15 cellular contexts compared by ENCODE assay signal in the genomic region with DNA sequence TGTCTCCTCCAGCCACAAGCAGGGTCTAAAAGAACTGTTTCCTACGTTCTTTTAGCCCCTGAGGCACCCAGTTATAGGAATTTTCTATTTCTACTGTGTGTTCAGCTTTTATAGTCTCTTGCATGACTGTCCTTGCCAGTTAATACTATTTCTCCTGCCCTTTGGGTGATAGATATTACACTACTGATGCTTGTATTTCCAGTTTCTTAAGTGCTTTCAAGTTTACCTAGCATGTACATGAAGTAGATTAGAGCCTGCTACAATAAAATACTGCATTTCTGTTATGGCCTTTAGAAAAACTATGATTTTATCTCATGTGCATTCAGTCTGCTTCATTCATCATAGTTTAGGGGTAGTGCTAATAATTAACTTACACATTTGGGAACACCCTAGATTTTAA.
A peak's percentile ranks its signal among the peaks of the same experiment; 100 is the strongest.
DNase-seq lines count a peak whose midpoint lies in the region; ATAC-seq and TF ChIP-seq lines count a peak whose summit lies in the region.
"Had no signal": no experiment of that assay in that cellular context is flagged by ENCODE, and none has a peak within 500 bp of the region (broad histone marks: within the 10 kb centered on the region; RNA-seq: fewer than 3 reads in every experiment).

No MANE protein-coding gene starts in this region.

- peak overlapping the region; percentile 0 for H3K27ac ChIP-seq in muscle layer of colon (ENCODE audit: low read depth, low read length)
- peak overlapping the region; percentile 84 for H3K27ac ChIP-seq in suprapubic skin
- no peak overlapping the region for H3K27ac ChIP-seq in effector memory CD4-positive, alpha-beta T cell (ENCODE audit: insufficient read depth, low read length, poor library complexity, severe bottlenecking)
- H3K27ac ChIP-seq: BLaER1, SJCRH30 had no signal

- TF ChIP-seq CTCF in LNCaP clone FGC (IDR thresholded peaks at IDR 0.05; ENCODE audit: control insufficient read depth, extremely low read depth, insufficient read depth): no peak
- no peak for TF ChIP-seq CTCF in MCF 10A (IDR thresholded peaks at IDR 0.05; ENCODE audit: unreplicated experiment)
- no peak for TF ChIP-seq CTCF in suprapubic skin (IDR thresholded peaks at IDR 0.05)

- POLR2A ChIA-PET in MCF 10A (lab: Yijun Ruan, JAX): interaction anchor here (0.7 to 7.8 kb wide), 17 partner anchors 21 to 421 kb away, joined by 3 to 70 read pairs (median 5); a partner anchor contains a TSS

- BruUV-seq in MCF 10A (replicated peaks; lab: Mats Ljungman, UMichigan): no TSS peak

- H3K36me3 Mint-ChIP-seq in MCF 10A (ENCODE audit: insufficient read depth, unreplicated experiment): peaks cover 62% of the 10 kb centered on the region

- H3K4me1 ChIP-seq in muscle layer of colon (ENCODE audit: insufficient read depth, low read length) (peaks cover 80% of the 10 kb centered on the region), suprapubic skin (peaks cover 58% of the 10 kb centered on the region)
- no peaks in the 10 kb centered on the region for H3K4me1 ChIP-seq in effector memory CD4-positive, alpha-beta T cell (ENCODE audit: control insufficient read depth, insufficient read depth, low read length, poor library complexity, severe bottlenecking)

- peak overlapping the region; percentile 83 for H3K27ac Mint-ChIP-seq in MCF 10A (ENCODE audit: low read depth, unreplicated experiment)

- no peaks in the 10 kb centered on the region for H3K9me3 Mint-ChIP-seq in MCF 10A (ENCODE audit: unreplicated experiment)

- H3K27me3 ChIP-seq in muscle layer of colon (ENCODE audit: control insufficient read depth in 1 of 2, insufficient read depth in 2 of 2, low read length in 2 of 2): no peaks in the 10 kb centered on the region
- H3K27me3 ChIP-seq in suprapubic skin: no peaks in the 10 kb centered on the region
- H3K27me3 ChIP-seq in effector memory CD4-positive, alpha-beta T cell (replicated peaks; ENCODE audit: control insufficient read depth, insufficient read depth, low read length, poor library complexity, severe bottlenecking): no peaks in the 10 kb centered on the region
- H3K27me3 ChIP-seq: BLaER1, brain microvascular endothelial cell, SJCRH30 had no signal

- peaks cover 72% of the 10 kb centered on the region for H3K4me1 Mint-ChIP-seq in MCF 10A (ENCODE audit: insufficient read depth, unreplicated experiment)

- TF ChIP-seq EP300 in suprapubic skin (IDR thresholded peaks at IDR 0.05): no peak

- no peak for TF ChIP-seq POLR2A in suprapubic skin (IDR thresholded peaks at IDR 0.05)

- ATAC-seq in HG02852 (IDR thresholded peaks at IDR 0.05; ENCODE audit: unreplicated experiment): no peak

- DNase-seq in LNCaP clone FGC (ENCODE audit: low read depth) (peak; percentile 34), MCF 10A (ENCODE audit: unreplicated experiment) (no peak), suprapubic skin (ENCODE audit: low spot score in 2 of 2) (no peak), NOMO-1 treated with dmso at 0.1 percent for 144 hours (lab: John Stamatoyannopoulos, UW; ENCODE audit: unreplicated experiment) (no peak), H4 (ENCODE audit: low spot score) (no peak)
- no peak for DNase-seq in effector memory CD4-positive, alpha-beta T cell
- DNase-seq: activated CD8-positive, alpha-beta memory T cell treated with anti-CD3 and anti-CD28 coated beads for 24 hours; DMS79 treated with DMSO at 0.1 percent for 48 hours; NCI-H146; nucleus accumbens; SJCRH30 had no signal

- 52% methylated on average over 1 of the region's 1 CpG for WGBS in suprapubic skin

- H3K27me3 Mint-ChIP-seq in MCF 10A (ENCODE audit: insufficient read depth, unreplicated experiment): no peaks in the 10 kb centered on the region

- no peaks in the 10 kb centered on the region for H3K9me3 ChIP-seq in muscle layer of colon (ENCODE audit: low read length)
- no peaks in the 10 kb centered on the region for H3K9me3 ChIP-seq in suprapubic skin
- no peaks in the 10 kb centered on the region for H3K9me3 ChIP-seq in effector memory CD4-positive, alpha-beta T cell (ENCODE audit: control insufficient read depth, low read length)
- H3K9me3 ChIP-seq: BLaER1, SJCRH30 had no signal

- intact Hi-C loops in MCF 10A (cut with micrococcal nuclease): loop anchor here (2.0 to 5.0 kb wide), 3 partner anchors 87 to 132 kb away; no protein-coding TSS in a partner anchor

- H3K9ac ChIP-seq in muscle layer of colon (ENCODE audit: low read length): no peak overlapping the region
- H3K9ac ChIP-seq: BLaER1 had no signal

- no peak overlapping the region for H3K4me3 ChIP-seq in LNCaP clone FGC (ENCODE audit: low read depth, low read length)
- no peak overlapping the region for H3K4me3 ChIP-seq in muscle layer of colon (ENCODE audit: low read depth in 1 of 2, low read length in 2 of 2)
- H3K4me3 ChIP-seq in suprapubic skin: no peak overlapping the region
- no peak overlapping the region for H3K4me3 ChIP-seq in effector memory CD4-positive, alpha-beta T cell (ENCODE audit: insufficient read depth, low read depth, low read length, poor library complexity, severe bottlenecking)
- H3K4me3 ChIP-seq: BLaER1, SJCRH30 had no signal

- CTCF ChIA-PET in MCF 10A (lab: Yijun Ruan, JAX): interaction anchor here (1.7 kb wide), 1 partner anchor 185 kb away, joined by 7 read pairs; no protein-coding TSS in a partner anchor

- H3K4me3 Mint-ChIP-seq in MCF 10A (ENCODE audit: unreplicated experiment): peak overlapping the region; percentile 41

- H3K36me3 ChIP-seq in muscle layer of colon (ENCODE audit: insufficient read depth, low read length) (peaks cover 5% of the 10 kb centered on the region), suprapubic skin (peaks cover 8% of the 10 kb centered on the region)
- H3K36me3 ChIP-seq in effector memory CD4-positive, alpha-beta T cell (ENCODE audit: control insufficient read depth, insufficient read depth, low read length): no peaks in the 10 kb centered on the region
- H3K36me3 ChIP-seq: brain microvascular endothelial cell, SJCRH30 had no signal
